ENCODE assay signal across 31 cellular contexts in the genomic region with DNA sequence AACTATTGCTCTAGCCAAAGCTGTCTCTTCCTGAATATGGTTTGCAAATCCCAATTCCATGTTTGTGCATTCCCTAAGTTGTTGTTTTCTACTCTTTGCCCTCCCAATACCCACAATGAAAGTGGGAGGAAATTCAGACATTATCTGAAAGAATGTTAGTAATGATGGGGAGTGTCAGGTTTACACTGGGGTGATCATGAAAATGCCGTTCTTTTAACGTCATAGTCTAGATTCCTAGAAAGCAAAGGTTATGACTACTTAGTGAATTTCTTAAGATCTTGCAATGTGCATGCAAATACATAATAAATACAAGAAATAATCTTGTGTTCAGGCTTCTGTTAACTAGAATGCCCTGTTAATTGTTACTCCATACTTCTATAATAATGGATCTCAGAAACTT.
A peak's percentile ranks its signal among the peaks of the same experiment; 100 is the strongest.
DNase-seq lines count a peak whose midpoint lies in the region; ATAC-seq, FAIRE-seq and TF ChIP-seq lines count a peak whose summit lies in the region.
"Had no signal": no experiment of that assay in that cellular context is flagged by ENCODE, and none has a peak within 500 bp of the region (broad histone marks: within the 10 kb centered on the region; RNA-seq: fewer than 3 reads in every experiment).

No MANE protein-coding gene starts in this region.

- no peak overlapping the region for H3K27ac ChIP-seq in small intestine (ENCODE audit: low read depth in 1 of 2, low read length in 1 of 2)
- no peak overlapping the region for H3K27ac ChIP-seq in MM.1S (ENCODE audit: low read length)
- H3K27ac ChIP-seq: ascending aorta, C4-2B, coronary artery, heart right ventricle, WERI-Rb-1 had no signal

- no peaks in the 10 kb centered on the region for H3K79me2 ChIP-seq in MM.1S (ENCODE audit: low read length)

- H3K4me3 ChIP-seq in cardiac fibroblast (replicated peaks in 1 of 2; ENCODE audit: low read depth in 2 of 2, low read length in 2 of 2), result no peak overlapping the region
- no peak overlapping the region for H3K4me3 ChIP-seq in kidney epithelial cell (ENCODE audit: low read depth, low read length)
- no peak overlapping the region for H3K4me3 ChIP-seq in small intestine (ENCODE audit: low read depth in 1 of 2, low read length in 2 of 2)
- no peak overlapping the region for H3K4me3 ChIP-seq in MM.1S (ENCODE audit: low read length)
- H3K4me3 ChIP-seq: ascending aorta, coronary artery, GM23338, heart right ventricle, smooth muscle cell had no signal

- no peak for ATAC-seq in HG02973 (IDR thresholded peaks at IDR 0.05; ENCODE audit: unreplicated experiment)
- no peak for ATAC-seq in SK-N-SH treated with all-trans-retinoic acid at 6 μM for 48 hours
- ATAC-seq: GM23338; heart right ventricle; stimulated activated naive CD8-positive, alpha-beta T cell treated with anti-CD3 and anti-CD28 coated beads, Interleukin-15, Interleukin-2, amounts not matched to agents 100 U/mL and 50 U/mL, for 24 hours had no signal

- H3K4me1 ChIP-seq in small intestine (ENCODE audit: control insufficient read depth in 2 of 2, insufficient read depth in 1 of 2, low read depth in 1 of 2, low read length in 1 of 2) (no peaks in the 10 kb centered on the region), MM.1S (ENCODE audit: low read length) (no peaks in the 10 kb centered on the region)
- H3K4me1 ChIP-seq: ascending aorta had no signal

- no peak overlapping the region for H3K9ac ChIP-seq in MM.1S (ENCODE audit: low read length)

- WGBS in small intestine, 3 donors, result 19 to 63% (median 37%) methylated on average over 2 of the region's 2 CpGs

- H3K9me3 ChIP-seq in small intestine (ENCODE audit: control insufficient read depth, low read depth) (no peaks in the 10 kb centered on the region), MM.1S (replicated peaks; ENCODE audit: insufficient read depth, low read length) (no peaks in the 10 kb centered on the region)
- H3K9me3 ChIP-seq: ascending aorta had no signal

- H2AFZ ChIP-seq in MM.1S (ENCODE audit: low read length), result no peak overlapping the region

- H3K36me3 ChIP-seq in kidney epithelial cell (ENCODE audit: control insufficient read depth, insufficient read depth, low read length) (no peaks in the 10 kb centered on the region), small intestine (ENCODE audit: control insufficient read depth in 2 of 2, insufficient read depth in 2 of 2, low read length in 2 of 2) (no peaks in the 10 kb centered on the region), MM.1S (replicated peaks; ENCODE audit: insufficient read depth, low read length) (no peaks in the 10 kb centered on the region)
- H3K36me3 ChIP-seq: ascending aorta, heart right ventricle, WERI-Rb-1 had no signal

- no peaks in the 10 kb centered on the region for H3K9me2 ChIP-seq in MM.1S (replicated peaks; ENCODE audit: insufficient read depth, low read length)

- no peaks in the 10 kb centered on the region for H4K20me1 ChIP-seq in MM.1S (ENCODE audit: insufficient read depth, low read length)

- no peaks in the 10 kb centered on the region for H3K27me3 ChIP-seq in kidney epithelial cell (ENCODE audit: control insufficient read depth, insufficient read depth, low read length)
- no peaks in the 10 kb centered on the region for H3K27me3 ChIP-seq in small intestine (ENCODE audit: control insufficient read depth in 2 of 2, insufficient read depth in 2 of 2, low read length in 2 of 2)
- no peaks in the 10 kb centered on the region for H3K27me3 ChIP-seq in MM.1S (replicated peaks; ENCODE audit: insufficient read depth, low read length)
- H3K27me3 ChIP-seq: ascending aorta, heart right ventricle had no signal

- FAIRE-seq in HTR-8/SVneo (lab: Jason Lieb, UNC), result no peak
- no peak for FAIRE-seq in small intestine (lab: Jason Lieb, UNC)
- no peak for FAIRE-seq in GM19239 (lab: Jason Lieb, UNC)
- FAIRE-seq: frontal cortex, RCC 7860 had no signal

- no peak overlapping the region for H3K4me2 ChIP-seq in MM.1S (ENCODE audit: low read depth, low read length)
- H3K4me2 ChIP-seq: GM23338, smooth muscle cell had no signal

- H3F3A ChIP-seq in MM.1S (ENCODE audit: insufficient read depth, low read length), result no peaks in the 10 kb centered on the region

- DNase-seq in HTR-8/SVneo (ENCODE audit: insufficient read length, low spot score), result peak; percentile 10
- peak; percentile 58 to 77 for DNase-seq in cardiac fibroblast (ENCODE audit: low read depth in 2 of 2)
- peak; percentile 12 for DNase-seq in kidney epithelial cell (ENCODE audit: low read depth)
- peak; percentile 19 for DNase-seq in small intestine
- no peak for DNase-seq in MM.1S
- no peak for DNase-seq in GM19239 (ENCODE audit: insufficient read length, low spot score)
- DNase-seq: activated CD4-positive, alpha-beta T cell treated with anti-CD3 and anti-CD28 coated beads for 48 hours; activated CD8-positive, alpha-beta memory T cell treated with anti-CD3 and anti-CD28 coated beads for 24 hours; activated effector memory CD4-positive, alpha-beta T cell treated with Interleukin-2 at 50 U/mL for 16 hours; activated T-cell treated with anti-CD3 and anti-CD28 coated beads for 4 hours; DMS79 treated with DMSO at 0.1 percent for 48 hours; effector CD8-positive, alpha-beta T cell; GF-D8; heart right ventricle; KG1; left cardiac atrium; NCI-H1436 treated with DMSO at 0.1 percent for 48 hours; NCI-H446 treated with DMSO at 0.1 percent for 48 hours; NCI-H82; nephron progenitor cell; stimulated activated naive CD8-positive, alpha-beta T cell treated with anti-CD3 and anti-CD28 coated beads, Interleukin-15, Interleukin-2, amounts not matched to agents 100 U/mL and 50 U/mL, for 24 hours; WERI-Rb-1 had no signal

- no peak for TF ChIP-seq CTCF in cardiac fibroblast (IDR thresholded peaks at IDR 0.05; ENCODE audit: low read depth, low read length)
- TF ChIP-seq CTCF in kidney epithelial cell (IDR thresholded peaks at IDR 0.05; ENCODE audit: insufficient read depth, low read length, poor library complexity, severe bottlenecking), result no peak
- TF ChIP-seq CTCF in MM.1S (IDR thresholded peaks at IDR 0.05; ENCODE audit: low read length), result no peak

TF ChIP-seq in SK-N-SH treated with all-trans-retinoic acid at 6 μM for 48 hours, 23 proteins besides CTCF, POLR2A, EP300 and RAD21:
- TF ChIP-seq ISL1 (CRISPR knock-in tag; IDR thresholded peaks at IDR 0.05), result no peak
- TF ChIP-seq ZFP3 (CRISPR knock-in tag; IDR thresholded peaks at IDR 0.05), result no peak
- no peak for TF ChIP-seq ESRRG (CRISPR knock-in tag; IDR thresholded peaks at IDR 0.05)
- no peak for TF ChIP-seq RARB (CRISPR knock-in tag; IDR thresholded peaks at IDR 0.05)
- no peak for TF ChIP-seq TCF4 (CRISPR knock-in tag; IDR thresholded peaks at IDR 0.05; ENCODE audit: borderline replicate concordance)
- no peak for TF ChIP-seq PPARA (CRISPR knock-in tag; IDR thresholded peaks at IDR 0.05; ENCODE audit: borderline replicate concordance)
- TF ChIP-seq, protein P1, sequence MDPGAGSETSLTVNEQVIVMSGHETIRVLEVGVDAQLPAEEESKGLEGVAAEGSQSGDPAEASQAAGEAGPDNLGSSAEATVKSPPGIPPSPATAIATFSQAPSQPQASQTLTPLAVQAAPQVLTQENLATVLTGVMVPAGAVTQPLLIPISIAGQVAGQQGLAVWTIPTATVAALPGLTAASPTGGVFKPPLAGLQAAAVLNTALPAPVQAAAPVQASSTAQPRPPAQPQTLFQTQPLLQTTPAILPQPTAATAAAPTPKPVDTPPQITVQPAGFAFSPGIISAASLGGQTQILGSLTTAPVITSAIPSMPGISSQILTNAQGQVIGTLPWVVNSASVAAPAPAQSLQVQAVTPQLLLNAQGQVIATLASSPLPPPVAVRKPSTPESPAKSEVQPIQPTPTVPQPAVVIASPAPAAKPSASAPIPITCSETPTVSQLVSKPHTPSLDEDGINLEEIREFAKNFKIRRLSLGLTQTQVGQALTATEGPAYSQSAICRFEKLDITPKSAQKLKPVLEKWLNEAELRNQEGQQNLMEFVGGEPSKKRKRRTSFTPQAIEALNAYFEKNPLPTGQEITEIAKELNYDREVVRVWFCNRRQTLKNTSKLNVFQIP (CRISPR knock-in tag; IDR thresholded peaks at IDR 0.05; ENCODE audit: borderline replicate concordance, low read depth), result no peak
- no peak for TF ChIP-seq TOX (CRISPR knock-in tag; IDR thresholded peaks at IDR 0.05; ENCODE audit: borderline replicate concordance)
- no peak for TF ChIP-seq CSDC2 (CRISPR knock-in tag; IDR thresholded peaks at IDR 0.05)
- TF ChIP-seq, protein P2, sequence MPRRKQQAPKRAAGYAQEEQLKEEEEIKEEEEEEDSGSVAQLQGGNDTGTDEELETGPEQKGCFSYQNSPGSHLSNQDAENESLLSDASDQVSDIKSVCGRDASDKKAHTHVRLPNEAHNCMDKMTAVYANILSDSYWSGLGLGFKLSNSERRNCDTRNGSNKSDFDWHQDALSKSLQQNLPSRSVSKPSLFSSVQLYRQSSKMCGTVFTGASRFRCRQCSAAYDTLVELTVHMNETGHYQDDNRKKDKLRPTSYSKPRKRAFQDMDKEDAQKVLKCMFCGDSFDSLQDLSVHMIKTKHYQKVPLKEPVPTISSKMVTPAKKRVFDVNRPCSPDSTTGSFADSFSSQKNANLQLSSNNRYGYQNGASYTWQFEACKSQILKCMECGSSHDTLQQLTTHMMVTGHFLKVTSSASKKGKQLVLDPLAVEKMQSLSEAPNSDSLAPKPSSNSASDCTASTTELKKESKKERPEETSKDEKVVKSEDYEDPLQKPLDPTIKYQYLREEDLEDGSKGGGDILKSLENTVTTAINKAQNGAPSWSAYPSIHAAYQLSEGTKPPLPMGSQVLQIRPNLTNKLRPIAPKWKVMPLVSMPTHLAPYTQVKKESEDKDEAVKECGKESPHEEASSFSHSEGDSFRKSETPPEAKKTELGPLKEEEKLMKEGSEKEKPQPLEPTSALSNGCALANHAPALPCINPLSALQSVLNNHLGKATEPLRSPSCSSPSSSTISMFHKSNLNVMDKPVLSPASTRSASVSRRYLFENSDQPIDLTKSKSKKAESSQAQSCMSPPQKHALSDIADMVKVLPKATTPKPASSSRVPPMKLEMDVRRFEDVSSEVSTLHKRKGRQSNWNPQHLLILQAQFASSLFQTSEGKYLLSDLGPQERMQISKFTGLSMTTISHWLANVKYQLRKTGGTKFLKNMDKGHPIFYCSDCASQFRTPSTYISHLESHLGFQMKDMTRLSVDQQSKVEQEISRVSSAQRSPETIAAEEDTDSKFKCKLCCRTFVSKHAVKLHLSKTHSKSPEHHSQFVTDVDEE (CRISPR knock-in tag; IDR thresholded peaks at IDR 0.05), result no peak
- TF ChIP-seq GLIS3 (CRISPR knock-in tag; IDR thresholded peaks at IDR 0.05), result no peak
- no peak for TF ChIP-seq ZNF565 (CRISPR knock-in tag; conservative IDR thresholded peaks at IDR 0.05; ENCODE audit: low read depth)
- no peak for TF ChIP-seq ZC3H10 (CRISPR knock-in tag; IDR thresholded peaks at IDR 0.05)

Comparison
In these comparisons a context has a peak if more than half of its experiments do, and no peak if none do; other contexts are left out.
1. DNase-seq: peak in HTR-8/SVneo (single experiment), cardiac fibroblast (2 of 2), kidney epithelial cell (single experiment) and small intestine (single experiment); none in MM.1S (single experiment) and GM19239 (single experiment).